ENCODE assay signal across 36 cellular contexts in genomic region chr2:217305882-217306281, GRCh38.
"Had no signal": no experiment of that assay in that cellular context is flagged by ENCODE, and none has a peak within 500 bp of the region (broad histone marks: within the 10 kb centered on the region; RNA-seq: fewer than 3 reads in every experiment).

No MANE protein-coding gene starts in this region.

- ATAC-seq: activated CD8-positive, alpha-beta memory T cell treated with anti-CD3 and anti-CD28 coated beads, Interleukin-2, amount 10 ng/mL, durations not matched to agents 7 days and 5 days; activated CD8-positive, alpha-beta T cell treated with anti-CD3 and anti-CD28 coated beads, Interleukin-2, amount 10 ng/mL, durations not matched to agents 7 days and 5 days; activated naive CD8-positive, alpha-beta T cell treated with anti-CD3 and anti-CD28 coated beads, Interleukin-2, amount 50 U/mL, for 24 hours had no signal

- DNase-seq: activated B cell treated with CpG ODN at 0.5 μM for 24 hours; activated CD4-positive, alpha-beta memory T cell treated with anti-CD3 and anti-CD28 coated beads, Interleukin-2, amount 10 ng/mL, durations not matched to agents 7 days and 5 days; activated CD4-positive, alpha-beta T cell treated with anti-CD3 and anti-CD28 coated beads for 48 hours; activated CD4-positive, alpha-beta T cell treated with anti-CD3 and anti-CD28 coated beads, Interleukin-2, amount 10 ng/mL, durations not matched to agents 7 days and 5 days; activated CD4-positive, alpha-beta T cell treated with anti-CD3 and anti-CD28 coated beads, Interleukin-2, amount 50 U/mL, for 48 hours; activated CD4-positive, CD25-positive, alpha-beta regulatory T cell treated with anti-CD3 and anti-CD28 coated beads, Interleukin-2, amount 50 U/mL, for 72 hours; activated CD8-positive, alpha-beta memory T cell treated with anti-CD3 and anti-CD28 coated beads for 24 hours; activated CD8-positive, alpha-beta memory T cell treated with anti-CD3 and anti-CD28 coated beads, Interleukin-2, amount 10 ng/mL, durations not matched to agents 7 days and 5 days; activated CD8-positive, alpha-beta memory T cell treated with anti-CD3 and anti-CD28 coated beads, Interleukin-2, amount 50 U/mL, for 48 hours; activated CD8-positive, alpha-beta T cell treated with anti-CD3 and anti-CD28 coated beads, Interleukin-2, amount 10 ng/mL, durations not matched to agents 7 days and 5 days; activated effector memory CD4-positive, alpha-beta T cell treated with Interleukin-2 at 50 U/mL for 16 hours; activated gamma-delta T cell; activated naive CD4-positive, alpha-beta T cell treated with anti-CD3 and anti-CD28 coated beads, Interleukin-2, amount 10 ng/mL, durations not matched to agents 7 days and 5 days; activated naive CD4-positive, alpha-beta T cell treated with Interleukin-2 at 50 U/mL for 16 hours; activated naive CD8-positive, alpha-beta T cell treated with anti-CD3 and anti-CD28 coated beads, Interleukin-2, amount 10 ng/mL, durations not matched to agents 7 days and 5 days; activated naive CD8-positive, alpha-beta T cell treated with anti-CD3 and anti-CD28 coated beads, Interleukin-2, amount 50 U/mL, for 24 hours; activated T-cell treated with anti-CD3 and anti-CD28 coated beads, Interleukin-2, amount 50 U/mL, for 24 hours; activated T-cell treated with anti-CD3 and anti-CD28 coated beads, Interleukin-2, amount 50 U/mL, for 48 hours; amygdala; anterior cingulate cortex; caudate nucleus; cerebellar nuclear complex; T-helper 1 cell; T-helper 2 cell; T-helper 9 cell had no signal

- H3K36me3 Mint-ChIP-seq: activated CD8-positive, alpha-beta memory T cell treated with anti-CD3 and anti-CD28 coated beads, Interleukin-2, amount 10 ng/mL, durations not matched to agents 7 days and 5 days; activated naive CD4-positive, alpha-beta T cell treated with anti-CD3 and anti-CD28 coated beads, Interleukin-2, amount 10 ng/mL, durations not matched to agents 7 days and 5 days; activated naive CD4-positive, alpha-beta T cell treated with anti-CD3 and anti-CD28 coated beads, Interleukin-2, amount 50 U/mL, for 24 hours had no signal

- H3K4me3 Mint-ChIP-seq: activated B cell treated with CpG ODN at 0.5 μM for 24 hours; activated CD4-positive, alpha-beta memory T cell treated with anti-CD3 and anti-CD28 coated beads, Interleukin-2, amount 10 ng/mL, durations not matched to agents 7 days and 5 days; activated CD4-positive, alpha-beta T cell treated with anti-CD3 and anti-CD28 coated beads, Interleukin-2, amount 10 ng/mL, durations not matched to agents 7 days and 5 days; activated CD8-positive, alpha-beta memory T cell treated with anti-CD3 and anti-CD28 coated beads, Interleukin-2, amount 10 ng/mL, durations not matched to agents 7 days and 5 days; activated CD8-positive, alpha-beta T cell treated with anti-CD3 and anti-CD28 coated beads, Interleukin-2, amount 10 ng/mL, durations not matched to agents 7 days and 5 days; activated naive CD4-positive, alpha-beta T cell treated with anti-CD3 and anti-CD28 coated beads, Interleukin-2, amount 10 ng/mL, durations not matched to agents 7 days and 5 days; activated naive CD4-positive, alpha-beta T cell treated with anti-CD3 and anti-CD28 coated beads, Interleukin-2, amount 50 U/mL, for 24 hours; activated naive CD8-positive, alpha-beta T cell; activated naive CD8-positive, alpha-beta T cell treated with anti-CD3 and anti-CD28 coated beads, Interleukin-2, amount 10 ng/mL, durations not matched to agents 7 days and 5 days; activated naive CD8-positive, alpha-beta T cell treated with anti-CD3 and anti-CD28 coated beads, Interleukin-2, amount 50 U/mL, for 24 hours; activated T-cell treated with anti-CD3 and anti-CD28 coated beads, Interleukin-2, amount 50 U/mL, for 24 hours; brain; central memory CD8-positive, alpha-beta T cell; T-helper 1 cell treated with Interleukin-12 subunit alpha and Interleukin-12 subunit beta and Interleukin-4 antibody, amounts not matched to agents 30 μg/mL and 1 μg/mL, for 36 hours; T-helper 2 cell treated with Interferon-gamma antibody and Interleukin-4, amounts not matched to agents 5 μg/mL and 100 μg/mL, for 36 hours had no signal

- H3K36me3 ChIP-seq: ascending aorta, cardiac muscle cell had no signal

- FAIRE-seq: TTC549 had no signal

- H3K27ac Mint-ChIP-seq: activated B cell treated with CpG ODN at 0.5 μM for 24 hours; activated CD4-positive, alpha-beta memory T cell treated with anti-CD3 and anti-CD28 coated beads, Interleukin-2, amount 10 ng/mL, durations not matched to agents 7 days and 5 days; activated CD4-positive, alpha-beta T cell treated with anti-CD3 and anti-CD28 coated beads, Interleukin-2, amount 10 ng/mL, durations not matched to agents 7 days and 5 days; activated CD8-positive, alpha-beta memory T cell treated with anti-CD3 and anti-CD28 coated beads, Interleukin-2, amount 10 ng/mL, durations not matched to agents 7 days and 5 days; activated CD8-positive, alpha-beta T cell treated with anti-CD3 and anti-CD28 coated beads, Interleukin-2, amount 10 ng/mL, durations not matched to agents 7 days and 5 days; activated naive CD4-positive, alpha-beta T cell treated with anti-CD3 and anti-CD28 coated beads, Interleukin-2, amount 10 ng/mL, durations not matched to agents 7 days and 5 days; activated naive CD4-positive, alpha-beta T cell treated with anti-CD3 and anti-CD28 coated beads, Interleukin-2, amount 50 U/mL, for 24 hours; activated naive CD8-positive, alpha-beta T cell; activated naive CD8-positive, alpha-beta T cell treated with anti-CD3 and anti-CD28 coated beads, Interleukin-2, amount 10 ng/mL, durations not matched to agents 7 days and 5 days; activated naive CD8-positive, alpha-beta T cell treated with anti-CD3 and anti-CD28 coated beads, Interleukin-2, amount 50 U/mL, for 24 hours; activated T-cell treated with anti-CD3 and anti-CD28 coated beads, Interleukin-2, amount 50 U/mL, for 24 hours; activated T-helper 2 cell treated with anti-CD3 and anti-CD28 coated beads, Interferon-gamma antibody, Interleukin-2, Interleukin-4, amounts not matched to agents 10 μg/mL and 5 μg/mL and 100 μg/mL, durations not matched to agents 14 hours and 24 hours and 36 hours; brain; T-helper 1 cell treated with Interleukin-12 subunit alpha and Interleukin-12 subunit beta and Interleukin-4 antibody, amounts not matched to agents 30 μg/mL and 1 μg/mL, for 36 hours; T-helper 2 cell treated with Interferon-gamma antibody and Interleukin-4, amounts not matched to agents 5 μg/mL and 100 μg/mL, for 36 hours had no signal

- H3K27ac ChIP-seq: ascending aorta, cardiac muscle cell, VCaP had no signal

- H3K4me1 Mint-ChIP-seq: activated B cell treated with CpG ODN at 0.5 μM for 24 hours; activated CD4-positive, alpha-beta memory T cell treated with anti-CD3 and anti-CD28 coated beads, Interleukin-2, amount 10 ng/mL, durations not matched to agents 7 days and 5 days; activated CD4-positive, alpha-beta T cell treated with anti-CD3 and anti-CD28 coated beads, Interleukin-2, amount 10 ng/mL, durations not matched to agents 7 days and 5 days; activated CD8-positive, alpha-beta memory T cell treated with anti-CD3 and anti-CD28 coated beads, Interleukin-2, amount 10 ng/mL, durations not matched to agents 7 days and 5 days; activated naive CD4-positive, alpha-beta T cell treated with anti-CD3 and anti-CD28 coated beads, Interleukin-2, amount 10 ng/mL, durations not matched to agents 7 days and 5 days; activated naive CD4-positive, alpha-beta T cell treated with anti-CD3 and anti-CD28 coated beads, Interleukin-2, amount 50 U/mL, for 24 hours; activated naive CD8-positive, alpha-beta T cell treated with anti-CD3 and anti-CD28 coated beads, Interleukin-2, amount 10 ng/mL, durations not matched to agents 7 days and 5 days; activated naive CD8-positive, alpha-beta T cell treated with anti-CD3 and anti-CD28 coated beads, Interleukin-2, amount 50 U/mL, for 24 hours; brain; central memory CD8-positive, alpha-beta T cell had no signal

- H3K9me3 ChIP-seq: ascending aorta had no signal

- H3K9me3 Mint-ChIP-seq: activated B cell treated with CpG ODN at 0.5 μM for 24 hours; activated CD4-positive, alpha-beta memory T cell treated with anti-CD3 and anti-CD28 coated beads, Interleukin-2, amount 10 ng/mL, durations not matched to agents 7 days and 5 days; activated CD4-positive, alpha-beta T cell treated with anti-CD3 and anti-CD28 coated beads, Interleukin-2, amount 10 ng/mL, durations not matched to agents 7 days and 5 days; activated naive CD4-positive, alpha-beta T cell treated with anti-CD3 and anti-CD28 coated beads, Interleukin-2, amount 50 U/mL, for 24 hours; activated naive CD8-positive, alpha-beta T cell treated with anti-CD3 and anti-CD28 coated beads, Interleukin-2, amount 50 U/mL, for 24 hours; activated T-cell treated with anti-CD3 and anti-CD28 coated beads, Interleukin-2, amount 50 U/mL, for 24 hours; activated T-helper 2 cell treated with anti-CD3 and anti-CD28 coated beads, Interferon-gamma antibody, Interleukin-2, Interleukin-4, amounts not matched to agents 10 μg/mL and 5 μg/mL and 100 μg/mL, durations not matched to agents 14 hours and 24 hours and 36 hours; central memory CD8-positive, alpha-beta T cell; T-helper 1 cell treated with Interleukin-12 subunit alpha and Interleukin-12 subunit beta and Interleukin-4 antibody, amounts not matched to agents 30 μg/mL and 1 μg/mL, for 36 hours had no signal

- H3K27me3 ChIP-seq: ascending aorta had no signal

- H3K4me3 ChIP-seq: ascending aorta, cardiac muscle cell had no signal

- H3K27me3 Mint-ChIP-seq: activated CD4-positive, alpha-beta memory T cell treated with anti-CD3 and anti-CD28 coated beads, Interleukin-2, amount 10 ng/mL, durations not matched to agents 7 days and 5 days; activated CD8-positive, alpha-beta memory T cell treated with anti-CD3 and anti-CD28 coated beads, Interleukin-2, amount 10 ng/mL, durations not matched to agents 7 days and 5 days; activated naive CD4-positive, alpha-beta T cell treated with anti-CD3 and anti-CD28 coated beads, Interleukin-2, amount 10 ng/mL, durations not matched to agents 7 days and 5 days; activated naive CD4-positive, alpha-beta T cell treated with anti-CD3 and anti-CD28 coated beads, Interleukin-2, amount 50 U/mL, for 24 hours; activated T-cell treated with anti-CD3 and anti-CD28 coated beads, Interleukin-2, amount 50 U/mL, for 24 hours; central memory CD8-positive, alpha-beta T cell had no signal
